In the genomic region with DNA sequence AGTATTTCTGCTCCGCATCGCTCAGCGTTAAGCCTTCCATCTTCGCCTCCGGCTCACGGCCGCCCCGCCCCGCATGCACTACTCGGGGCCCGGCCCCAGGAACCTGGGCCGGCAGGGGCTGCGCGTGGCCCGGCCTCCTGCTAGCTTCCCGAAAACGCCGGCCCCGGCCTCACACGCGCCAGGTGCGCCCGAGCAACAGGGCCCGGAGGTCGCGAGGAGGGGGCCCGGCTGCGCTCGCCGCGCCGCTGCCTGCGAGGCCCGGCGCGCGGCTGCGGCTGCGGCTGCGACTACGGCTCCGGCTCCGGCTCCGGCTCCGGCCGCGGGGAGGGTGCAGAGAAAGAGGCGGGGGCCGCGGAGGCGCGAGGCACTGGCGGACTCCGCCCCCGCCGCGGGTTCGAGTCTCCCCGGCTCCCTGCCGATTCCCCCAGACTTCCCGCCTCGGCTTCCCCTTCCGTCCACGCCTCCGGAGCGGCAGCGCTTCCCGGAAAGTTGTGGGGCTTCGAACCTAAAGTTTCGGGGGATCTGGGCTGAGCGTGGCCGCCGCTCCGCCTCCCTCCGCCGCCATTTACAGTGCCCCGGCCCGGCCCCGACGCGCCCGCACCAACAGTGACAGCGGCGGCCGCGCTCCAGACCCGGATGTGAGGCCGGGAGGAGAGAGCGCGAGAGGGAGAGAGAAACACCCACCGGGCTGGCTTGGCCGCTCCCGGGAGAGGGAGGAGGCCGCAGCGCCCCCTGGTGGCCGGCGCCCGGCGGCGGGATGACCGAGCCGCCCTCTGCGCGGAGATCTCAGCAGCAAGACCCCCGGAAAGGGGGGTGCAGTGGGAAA, we compare ENCODE assay signal across 8 cellular contexts. TPM values are rescaled to one million over a fixed set of nuclear protein-coding genes. Genes with fewer than 3 reads are reported as not detected.
A peak's percentile ranks its signal among the peaks of the same experiment; 100 is the strongest.
DNase-seq lines count a peak whose midpoint lies in the region; ATAC-seq and TF ChIP-seq lines count a peak whose summit lies in the region.

A gene with protein sequence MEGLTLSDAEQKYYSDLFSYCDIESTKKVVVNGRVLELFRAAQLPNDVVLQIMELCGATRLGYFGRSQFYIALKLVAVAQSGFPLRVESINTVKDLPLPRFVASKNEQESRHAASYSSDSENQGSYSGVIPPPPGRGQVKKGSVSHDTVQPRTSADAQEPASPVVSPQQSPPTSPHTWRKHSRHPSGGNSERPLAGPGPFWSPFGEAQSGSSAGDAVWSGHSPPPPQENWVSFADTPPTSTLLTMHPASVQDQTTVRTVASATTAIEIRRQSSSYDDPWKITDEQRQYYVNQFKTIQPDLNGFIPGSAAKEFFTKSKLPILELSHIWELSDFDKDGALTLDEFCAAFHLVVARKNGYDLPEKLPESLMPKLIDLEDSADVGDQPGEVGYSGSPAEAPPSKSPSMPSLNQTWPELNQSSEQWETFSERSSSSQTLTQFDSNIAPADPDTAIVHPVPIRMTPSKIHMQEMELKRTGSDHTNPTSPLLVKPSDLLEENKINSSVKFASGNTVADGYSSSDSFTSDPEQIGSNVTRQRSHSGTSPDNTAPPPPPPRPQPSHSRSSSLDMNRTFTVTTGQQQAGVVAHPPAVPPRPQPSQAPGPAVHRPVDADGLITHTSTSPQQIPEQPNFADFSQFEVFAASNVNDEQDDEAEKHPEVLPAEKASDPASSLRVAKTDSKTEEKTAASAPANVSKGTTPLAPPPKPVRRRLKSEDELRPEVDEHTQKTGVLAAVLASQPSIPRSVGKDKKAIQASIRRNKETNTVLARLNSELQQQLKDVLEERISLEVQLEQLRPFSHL (minus strand): TSS at position 611 of the 826 bp plus-strand sequence. CDS start 571 bp downstream, at position 40.

- H3K27ac ChIP-seq in SU-DHL-6 (ENCODE audit: low read depth, low read length), result peak within 1 kb of the TSS; percentile 41; the same call in 1 of the 2 replicates
- H3K27ac ChIP-seq in parathyroid adenoma, result peak within 1 kb of the TSS; percentile 90
- H3K27ac ChIP-seq in tibial artery, result peak within 1 kb of the TSS; percentile 86 to 88

- POLR2A ChIA-PET in activated naive CD8-positive, alpha-beta T cell treated with anti-CD3 and anti-CD28 coated beads, Interleukin-2, amount 10 ng/mL, durations not matched to agents 7 days and 5 days (lab: Charles Lee), result interaction anchor here (0.6 to 5.0 kb wide), 8 partner anchors 18 to 1768 kb away, joined by 3 to 26 read pairs (median 4); a partner anchor contains a TSS

- peaks cover 20% of the 10 kb centered on the region for H3K4me1 Mint-ChIP-seq in activated naive CD8-positive, alpha-beta T cell treated with anti-CD3 and anti-CD28 coated beads, Interleukin-2, amount 10 ng/mL, durations not matched to agents 7 days and 5 days

- H3K4me1 ChIP-seq in parathyroid adenoma (peaks cover 38% of the 10 kb centered on the region), tibial artery (peaks cover 0 to 42% (median 26%) of the 10 kb centered on the region in 4 donors)

- no peaks in the 10 kb centered on the region for H3F3A ChIP-seq in SU-DHL-6 (ENCODE audit: insufficient read depth)

- H3K36me3 ChIP-seq in SU-DHL-6 (ENCODE audit: low read length) (no peaks in the 10 kb centered on the region), parathyroid adenoma (ENCODE audit: control insufficient read depth, insufficient read depth, low read length) (no peaks in the 10 kb centered on the region), tibial artery (no peaks in the 10 kb centered on the region)

- peak within 1 kb of the TSS; percentile 65 for H2AFZ ChIP-seq in SU-DHL-6 (ENCODE audit: low read depth, low read length, severe bottlenecking)
- peak within 1 kb of the TSS; percentile 92 for H2AFZ ChIP-seq in parathyroid adenoma

- no peaks in the 10 kb centered on the region for H3K9me2 ChIP-seq in SU-DHL-6 (replicated peaks; ENCODE audit: insufficient read depth, low read length)

- H3K27me3 ChIP-seq in SU-DHL-6 (ENCODE audit: low read length) (no peaks in the 10 kb centered on the region; the same call in 1 of the 2 replicates), parathyroid adenoma (ENCODE audit: control insufficient read depth, insufficient read depth, low read length) (no peaks in the 10 kb centered on the region), tibial artery (no peaks in the 10 kb centered on the region)

- ATAC-seq in HG02571 (IDR thresholded peaks at IDR 0.05; ENCODE audit: unreplicated experiment) (peak; percentile 95), Right ventricle myocardium inferior (peak; percentile 96)
- ATAC-seq in activated naive CD8-positive, alpha-beta T cell treated with anti-CD3 and anti-CD28 coated beads, Interleukin-2, amount 10 ng/mL, durations not matched to agents 7 days and 5 days (ENCODE audit: low read depth), result peak; percentile 94

- peaks cover 19% of the 10 kb centered on the region for H3K79me2 ChIP-seq in SU-DHL-6 (ENCODE audit: insufficient read depth, low read length)
- H3K79me2 ChIP-seq in parathyroid adenoma, result peaks cover 26% of the 10 kb centered on the region

- H3K36me3 Mint-ChIP-seq in activated naive CD8-positive, alpha-beta T cell treated with anti-CD3 and anti-CD28 coated beads, Interleukin-2, amount 10 ng/mL, durations not matched to agents 7 days and 5 days, result no peaks in the 10 kb centered on the region

- H3K9me3 Mint-ChIP-seq in activated naive CD8-positive, alpha-beta T cell treated with anti-CD3 and anti-CD28 coated beads, Interleukin-2, amount 10 ng/mL, durations not matched to agents 7 days and 5 days, result no peaks in the 10 kb centered on the region

- H3K4me2 ChIP-seq in SU-DHL-6 (ENCODE audit: low read depth, low read length, poor library complexity, severe bottlenecking) (peak within 1 kb of the TSS; percentile 73), parathyroid adenoma (ENCODE audit: low read length) (peak within 1 kb of the TSS; percentile 72)

- TF ChIP-seq CTCF in GM12872 (IDR thresholded peaks at IDR 0.05; ENCODE audit: insufficient read depth, low read depth, low read length) (peak; percentile 86), SU-DHL-6 (IDR thresholded peaks at IDR 0.05; ENCODE audit: insufficient read depth, low read length, poor library complexity, severe bottlenecking) (peak; percentile 86), parathyroid adenoma (IDR thresholded peaks at IDR 0.05) (peak; percentile 100), tibial artery (IDR thresholded peaks at IDR 0.05) (peak; percentile 95 to 98)

- H3K27me3 Mint-ChIP-seq in activated naive CD8-positive, alpha-beta T cell treated with anti-CD3 and anti-CD28 coated beads, Interleukin-2, amount 10 ng/mL, durations not matched to agents 7 days and 5 days, result peaks cover 2% of the 10 kb centered on the region

- peak within 1 kb of the TSS; percentile 89 for H3K4me3 Mint-ChIP-seq in activated naive CD8-positive, alpha-beta T cell treated with anti-CD3 and anti-CD28 coated beads, Interleukin-2, amount 10 ng/mL, durations not matched to agents 7 days and 5 days

- DNase-seq in NCI-H1048 (lab: John Stamatoyannopoulos, UW) (peak; percentile 81), Right ventricle myocardium inferior (ENCODE audit: missing footprints) (peak; percentile 97), tibial artery (peak; percentile 93 to 95)
- DNase-seq in activated naive CD8-positive, alpha-beta T cell treated with anti-CD3 and anti-CD28 coated beads, Interleukin-2, amount 10 ng/mL, durations not matched to agents 7 days and 5 days, result peak; percentile 97

- H3K9me3 ChIP-seq in SU-DHL-6 (ENCODE audit: insufficient read depth, low read length) (no peaks in the 10 kb centered on the region), parathyroid adenoma (ENCODE audit: control insufficient read depth, low read length) (no peaks in the 10 kb centered on the region), tibial artery (no peaks in the 10 kb centered on the region)

- H3K9ac ChIP-seq in SU-DHL-6 (ENCODE audit: low read length) (peak within 1 kb of the TSS; percentile 81), parathyroid adenoma (peak within 1 kb of the TSS; percentile 72)

- peak within 1 kb of the TSS; percentile 58 for H3K4me3 ChIP-seq in SU-DHL-6 (ENCODE audit: insufficient read depth, low read length, poor library complexity, severe bottlenecking)
- peak within 1 kb of the TSS; percentile 86 for H3K4me3 ChIP-seq in parathyroid adenoma (ENCODE audit: low read depth, low read length)
- peak within 1 kb of the TSS; percentile 86 to 98 for H3K4me3 ChIP-seq in tibial artery

- H3K27ac Mint-ChIP-seq in activated naive CD8-positive, alpha-beta T cell treated with anti-CD3 and anti-CD28 coated beads, Interleukin-2, amount 10 ng/mL, durations not matched to agents 7 days and 5 days, result peak within 1 kb of the TSS; percentile 93

- peaks cover 10% of the 10 kb centered on the region; the same call in 1 of the 2 replicates for H4K20me1 ChIP-seq in SU-DHL-6 (ENCODE audit: low read depth, low read length)

- intact Hi-C loops in Right ventricle myocardium inferior (cut with DNase I), result loop anchor here (1.0 to 5.0 kb wide), 2 partner anchors 39 to 172 kb away; a partner anchor contains a TSS
- intact Hi-C loops in tibial artery (cut with DNase I; ENCODE audit: low total_unique reads), result loop anchor here (5.0 kb wide), 1 partner anchor 171 kb away; no protein-coding TSS in a partner anchor

RNA-seq across cellular contexts. Expression of the gene that starts here (rescaled TPM):
- 10 to 100 TPM; 50.5 to 51.3 TPM for total RNA-seq in activated naive CD8-positive, alpha-beta T cell treated with anti-CD3 and anti-CD28 coated beads, Interleukin-2, amount 10 ng/mL, durations not matched to agents 7 days and 5 days
- total RNA-seq in Right ventricle myocardium inferior, result 31.1 TPM

Comparison
In these comparisons a context has a peak if more than half of its experiments do, and no peak if none do; other contexts are left out.
1. Peak in every context shown above with its lines: DNase-seq, ATAC-seq, H3K4me3 ChIP-seq and H3K27ac ChIP-seq.